22 cellular contexts compared by ENCODE assay signal in the genomic region with DNA sequence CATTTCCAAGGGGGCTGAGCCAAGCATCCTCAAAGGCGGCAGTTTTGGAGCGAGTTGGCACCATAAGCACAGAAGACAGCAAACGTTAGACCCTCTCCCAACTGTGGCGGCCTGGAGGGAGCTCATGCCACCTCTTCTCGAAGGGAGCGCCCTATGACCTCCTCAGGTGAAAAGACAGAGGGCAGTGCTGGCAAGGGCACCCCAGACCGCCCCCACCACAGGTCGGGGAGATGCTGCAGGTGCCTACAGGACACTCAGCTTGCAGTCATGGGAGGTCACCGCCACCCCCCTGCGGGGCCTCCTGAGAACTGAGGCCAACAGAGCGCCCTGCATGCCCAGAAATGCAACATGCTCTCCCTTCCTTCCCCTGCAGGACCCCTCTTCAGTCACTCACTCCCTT. TPM values are rescaled to one million over a fixed set of nuclear protein-coding genes. Genes with fewer than 3 reads are reported as not detected.
DNase-seq lines count a peak whose midpoint lies in the region; ATAC-seq and TF ChIP-seq lines count a peak whose summit lies in the region.
"Had no signal": no experiment of that assay in that cellular context is flagged by ENCODE, and none has a peak within 500 bp of the region (broad histone marks: within the 10 kb centered on the region; RNA-seq: fewer than 3 reads in every experiment).

No MANE protein-coding gene starts in this region.

- H3K4me1 ChIP-seq in heart left ventricle = peaks cover 0 to 7% (median 0%) of the 10 kb centered on the region in 12 donors
- H3K4me1 ChIP-seq in neural progenitor cell = peaks cover 16% of the 10 kb centered on the region
- H3K4me1 ChIP-seq in upper lobe of right lung = no peaks in the 10 kb centered on the region

- H3K4me3 ChIP-seq in heart left ventricle (no peak overlapping the region), H7 (ENCODE audit: insufficient read depth, low read depth, low read length) (no peak overlapping the region), neural progenitor cell (no peak overlapping the region), upper lobe of right lung (no peak overlapping the region)
- H3K4me3 ChIP-seq: GM23248 had no signal

- H3K4me2 ChIP-seq in neural progenitor cell = peak overlapping the region; percentile 32
- H3K4me2 ChIP-seq: KMS-11 had no signal

- ATAC-seq in heart left ventricle (no peak), Right ventricle myocardium inferior (no peak), upper lobe of right lung (no peak), HG02588 (IDR thresholded peaks at IDR 0.05; ENCODE audit: unreplicated experiment) (no peak)
- ATAC-seq: Panc1 had no signal

- H3K9me3 ChIP-seq in heart left ventricle (peaks cover 0 to 12% (median 0%) of the 10 kb centered on the region in 12 donors), neural progenitor cell (ENCODE audit: low read depth) (no peaks in the 10 kb centered on the region), upper lobe of right lung (no peaks in the 10 kb centered on the region)

- H4K20me1 ChIP-seq in neural progenitor cell (ENCODE audit: low read depth) = peaks cover 18% of the 10 kb centered on the region

- no peak for TF ChIP-seq POLR2A in heart left ventricle (IDR thresholded peaks at IDR 0.05)

- TF ChIP-seq CTCF in heart left ventricle (IDR thresholded peaks at IDR 0.05) (no peak), neural progenitor cell (IDR thresholded peaks at IDR 0.05) (no peak), upper lobe of right lung (IDR thresholded peaks at IDR 0.05) (no peak)

- no peak overlapping the region for H2AFZ ChIP-seq in neural progenitor cell (replicated peaks)
- H2AFZ ChIP-seq: GM23248 had no signal

- intact Hi-C loops in heart left ventricle (cut with DNase I) (loop anchor here in 3 of 10 donors (10.0 kb wide), 3 partner anchors 123 to 333 kb away; partner anchors contain the start of gene BIRC7 (in 1 of the 3)), Right ventricle myocardium inferior (cut with DNase I) (loop anchor here (10.0 kb wide), 1 partner anchor 173 kb away; no protein-coding TSS in a partner anchor), upper lobe of right lung (cut with DNase I) (no loop called here)

- no peaks in the 10 kb centered on the region for H3K36me3 ChIP-seq in heart left ventricle
- H3K36me3 ChIP-seq in H7 (replicated peaks; ENCODE audit: control insufficient read depth, insufficient read depth, low read length) = no peaks in the 10 kb centered on the region
- no peaks in the 10 kb centered on the region for H3K36me3 ChIP-seq in neural progenitor cell
- H3K36me3 ChIP-seq in upper lobe of right lung = no peaks in the 10 kb centered on the region

- peaks cover 13% of the 10 kb centered on the region for H3K27me3 Mint-ChIP-seq in neural progenitor cell (ENCODE audit: insufficient read depth, low read depth)

- no peak overlapping the region for H3K4me3 Mint-ChIP-seq in neural progenitor cell
- H3K4me3 Mint-ChIP-seq: CD14-positive monocyte had no signal

- peaks cover 6% of the 10 kb centered on the region for H3K9me3 Mint-ChIP-seq in neural progenitor cell

- peaks cover 11% of the 10 kb centered on the region for H3F3A ChIP-seq in neural progenitor cell (ENCODE audit: low read depth)

- peak in 3 of 5 donors; percentile 4 to 37 (median 20) for DNase-seq in heart left ventricle
- no peak for DNase-seq in Right ventricle myocardium inferior (ENCODE audit: missing footprints)
- peak; percentile 43 for DNase-seq in H7
- DNase-seq in neural progenitor cell (ENCODE audit: low spot score) = no peak
- DNase-seq in upper lobe of right lung = peak; percentile 25
- DNase-seq in NCI-H2081 (lab: John Stamatoyannopoulos, UW) = no peak
- DNase-seq: AML-193, GM23248, HCEC 1CT, IMR-90, NCI-H1092 treated with DMSO at 0.1 percent for 48 hours, NCI-H1436 treated with DMSO at 0.1 percent for 48 hours, NCI-H2029, NCI-H226 had no signal

- 74 to 88% (median 83%) methylated on average over 6 to 11 of the region's 11 CpGs for WGBS in heart left ventricle, 4 donors

- H3K27ac Mint-ChIP-seq in neural progenitor cell = no peak overlapping the region
- H3K27ac Mint-ChIP-seq: CD14-positive monocyte had no signal

- H3K27ac ChIP-seq in heart left ventricle (no peak overlapping the region), neural progenitor cell (no peak overlapping the region), upper lobe of right lung (no peak overlapping the region)
- H3K27ac ChIP-seq: GM23248, KMS-11 had no signal

- no peaks in the 10 kb centered on the region for H3K36me3 Mint-ChIP-seq in neural progenitor cell
- H3K36me3 Mint-ChIP-seq: CD14-positive monocyte had no signal

- no peak overlapping the region for H3K9ac ChIP-seq in neural progenitor cell
- H3K9ac ChIP-seq: GM23248, KMS-11 had no signal

- H3K79me2 ChIP-seq in neural progenitor cell (ENCODE audit: low read depth) = no peaks in the 10 kb centered on the region

- peaks cover 13% of the 10 kb centered on the region for H3K4me1 Mint-ChIP-seq in neural progenitor cell
- H3K4me1 Mint-ChIP-seq: CD14-positive monocyte had no signal

- H3K27me3 ChIP-seq in heart left ventricle (peaks cover 0 to 52% (median 11%) of the 10 kb centered on the region in 9 donors), H7 (ENCODE audit: control insufficient read depth, insufficient read depth, low read length) (no peaks in the 10 kb centered on the region), neural progenitor cell (peaks cover 71% of the 10 kb centered on the region), upper lobe of right lung (peaks cover 24% of the 10 kb centered on the region)

RNA-seq across cellular contexts. Expression of gene BHLHE23, which starts 45.1 kb away (rescaled TPM):
- total RNA-seq in heart left ventricle = not detected
- polyA plus RNA-seq in heart left ventricle = not detected
- not detected for total RNA-seq in Right ventricle myocardium inferior
- total RNA-seq in H7 (2014; rRNA removed; shearing (Covaris generic)) = 2.1 TPM in 2 replicates
- total RNA-seq in neural progenitor cell (ENCODE audit: low replicate concordance) = 0.22 TPM in 1 of 2 replicates, not detected in the other
- total RNA-seq in upper lobe of right lung = not detected
- total RNA-seq: A172, Daoy, GM23248, IMR-90, SK-MEL-5 had no signal
- polyA plus RNA-seq: AG04450, CD14-positive monocyte, GM23248, IMR-90 had no signal

Comparison
In these comparisons a context has a peak if more than half of its experiments do, and no peak if none do; other contexts are left out.
1. DNase-seq: peak in heart left ventricle (3 of 5), H7 (single experiment) and upper lobe of right lung (single experiment); none in Right ventricle myocardium inferior (single experiment), neural progenitor cell (single experiment) and NCI-H2081 (0 of 2).